In the genomic region with DNA sequence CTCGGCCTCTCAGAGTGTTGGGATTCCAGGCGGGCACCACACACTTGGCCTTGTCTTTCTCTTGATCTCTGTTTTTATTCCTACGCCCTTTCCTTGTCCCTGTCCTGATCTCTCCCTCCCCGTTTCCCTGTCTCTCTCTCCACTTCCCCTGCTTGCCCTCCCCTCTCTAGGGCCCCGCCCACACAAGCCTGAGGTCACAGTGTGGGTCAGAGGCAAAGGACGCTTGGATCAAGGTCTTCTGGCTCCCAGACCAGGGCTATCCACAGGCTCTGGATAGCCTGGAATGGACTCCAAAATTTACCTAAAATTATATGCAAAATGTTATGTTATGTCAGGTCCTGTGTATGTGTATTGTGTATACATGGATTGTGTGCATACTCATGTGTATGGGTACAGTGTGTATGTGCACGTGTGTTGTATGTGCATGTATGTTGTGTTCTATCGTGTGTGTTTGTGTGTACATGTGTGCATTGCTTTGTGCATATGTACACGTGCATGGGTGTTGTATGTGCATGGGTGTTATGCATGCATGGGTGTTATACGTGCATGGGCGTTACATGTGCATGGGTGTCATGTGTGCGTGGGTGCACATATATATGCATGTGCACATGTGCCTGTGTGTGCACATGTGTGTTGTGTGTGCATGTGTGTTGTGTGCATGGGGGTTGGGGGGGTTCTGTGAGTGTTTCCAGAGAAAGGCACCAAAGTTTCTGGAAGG, we compare ENCODE assay signal across 22 cellular contexts. TPM values are rescaled to one million over a fixed set of nuclear protein-coding genes. Genes with fewer than 3 reads are reported as not detected.
A peak's percentile ranks its signal among the peaks of the same experiment; 100 is the strongest.
DNase-seq lines count a peak whose midpoint lies in the region; ATAC-seq, FAIRE-seq and TF ChIP-seq lines count a peak whose summit lies in the region.
"Had no signal": no experiment of that assay in that cellular context is flagged by ENCODE, and none has a peak within 500 bp of the region (broad histone marks: within the 10 kb centered on the region; RNA-seq: fewer than 3 reads in every experiment).

No MANE protein-coding gene starts in this region.

- H3K27ac Mint-ChIP-seq in type B pancreatic cell: no peak overlapping the region
- H3K27ac Mint-ChIP-seq: activated B cell treated with CpG ODN at 0.5 μM for 24 hours; activated CD8-positive, alpha-beta memory T cell treated with anti-CD3 and anti-CD28 coated beads, Interleukin-2, amount 10 ng/mL, durations not matched to agents 7 days and 5 days; CD4-positive, alpha-beta T cell had no signal

- peak overlapping the region in 1 of 2 experiments; percentile 2; a peak in 1 of 4 replicates for H3K4me2 ChIP-seq in H1 (ENCODE audit: insufficient read depth in 1 of 2, low read depth in 2 of 2, low read length in 2 of 2)
- H3K4me2 ChIP-seq in HepG2 (ENCODE audit: low read depth, low read length): no peak overlapping the region

- no peaks in the 10 kb centered on the region for H3K36me3 Mint-ChIP-seq in type B pancreatic cell
- H3K36me3 Mint-ChIP-seq: activated CD8-positive, alpha-beta memory T cell treated with anti-CD3 and anti-CD28 coated beads, Interleukin-2, amount 10 ng/mL, durations not matched to agents 7 days and 5 days had no signal

- no peak overlapping the region for H2BK12ac ChIP-seq in H1 (ENCODE audit: low read depth, low read length)

- no peaks in the 10 kb centered on the region for H3K23me2 ChIP-seq in H1 (ENCODE audit: low read depth, low read length)

- no peak for TF ChIP-seq EP300 in H1 (IDR thresholded peaks at IDR 0.05; ENCODE audit: borderline replicate concordance in 1 of 2, low read depth in 2 of 2, low read length in 2 of 2)
- no peak for TF ChIP-seq EP300 in HepG2 (IDR thresholded peaks at IDR 0.05; ENCODE audit: low read depth in 2 of 2, low read length in 2 of 2)
- no peak for TF ChIP-seq EP300 in HepG2 (CRISPR knock-in tag; IDR thresholded peaks at IDR 0.05; ENCODE audit: borderline replicate concordance)

- no peak overlapping the region for H2BK5ac ChIP-seq in H1 (ENCODE audit: low read depth, low read length)

- H4K5ac ChIP-seq in H1 (ENCODE audit: insufficient read length, low read depth, low read length): no peak overlapping the region

- no peaks in the 10 kb centered on the region for H3K36me3 ChIP-seq in HEK293 (ENCODE audit: control insufficient read depth in 2 of 2, insufficient read depth in 1 of 2, low read length in 2 of 2)
- no peaks in the 10 kb centered on the region for H3K36me3 ChIP-seq in H1 (ENCODE audit: control insufficient read depth in 2 of 4, insufficient read depth in 4 of 4, low read length in 3 of 4)
- no peaks in the 10 kb centered on the region for H3K36me3 ChIP-seq in HepG2 (replicated peaks in 1 of 2; ENCODE audit: control insufficient read depth in 1 of 2, insufficient read depth in 2 of 2, low read length in 2 of 2)
- H3K36me3 ChIP-seq: uterus had no signal

- no peak overlapping the region for H3K56ac ChIP-seq in H1 (replicated peaks; ENCODE audit: insufficient read length, low read depth, low read length)

- H3K4me1 Mint-ChIP-seq in type B pancreatic cell (ENCODE audit: unreplicated experiment): peaks cover 10% of the 10 kb centered on the region

- no peak overlapping the region for H3K4ac ChIP-seq in H1 (replicated peaks; ENCODE audit: insufficient read length, low read depth, low read length)

- H3K79me2 ChIP-seq in H1 (ENCODE audit: control insufficient read depth in 1 of 2, insufficient read depth in 2 of 2, low read length in 2 of 2): 0 out of 4 replicates have a peak, but pooled peaks cover 0 to 3% of the 10 kb centered on the region in 2 experiments
- H3K79me2 ChIP-seq in HepG2 (ENCODE audit: insufficient read depth, low read length): no peaks in the 10 kb centered on the region

- no peaks in the 10 kb centered on the region for H3K79me1 ChIP-seq in H1 (ENCODE audit: low read depth, low read length)

- no peaks in the 10 kb centered on the region for H3K9me3 Mint-ChIP-seq in type B pancreatic cell
- H3K9me3 Mint-ChIP-seq: activated B cell treated with CpG ODN at 0.5 μM for 24 hours; CD4-positive, alpha-beta T cell had no signal

- in situ Hi-C loops in HepG2 (cut with HindIII; ENCODE audit: extremely low pct_ligation_motif_present, low pct_unique_long_range_greater_than_20kb): loop anchor here (5.0 kb wide), 1 partner anchor 290 kb away; no protein-coding TSS in a partner anchor

- intact Hi-C loops in HepG2 (cut with micrococcal nuclease; ENCODE audit: unreplicated experiment): loop anchor here (5.0 kb wide), 1 partner anchor 185 kb away; a partner anchor contains a TSS

- peak overlapping the region; percentile 31 for H3K4me3 Mint-ChIP-seq in type B pancreatic cell
- H3K4me3 Mint-ChIP-seq: activated B cell treated with CpG ODN at 0.5 μM for 24 hours; activated CD8-positive, alpha-beta memory T cell treated with anti-CD3 and anti-CD28 coated beads, Interleukin-2, amount 10 ng/mL, durations not matched to agents 7 days and 5 days; CD4-positive, alpha-beta T cell had no signal

- BruUV-seq in HepG2 (replicated peaks; lab: Mats Ljungman, UMichigan): no TSS peak

- no peak overlapping the region for H2AFZ ChIP-seq in H1 (ENCODE audit: low read length)
- H2AFZ ChIP-seq in HepG2 (ENCODE audit: low read length): no peak overlapping the region

- H3K27me3 Mint-ChIP-seq in type B pancreatic cell: no peaks in the 10 kb centered on the region
- H3K27me3 Mint-ChIP-seq: activated B cell treated with CpG ODN at 0.5 μM for 24 hours; CD4-positive, alpha-beta T cell had no signal

- POLR2A ChIA-PET in HEK293 (lab: Yijun Ruan, JAX) (no interaction called here), H1 (lab: Charles Lee; ENCODE audit: partially characterized antibody) (no interaction called here), HepG2 (lab: Yijun Ruan, JAX) (no interaction called here)

- TF ChIP-seq CTCF in HEK293 (tag by site-specific recombination; IDR thresholded peaks at IDR 0.05): no peak
- no peak for TF ChIP-seq CTCF in H1 (IDR thresholded peaks at IDR 0.05; ENCODE audit: control extremely low read depth in 1 of 3, insufficient read depth in 1 of 3, low read depth in 1 of 3, low read length in 3 of 3)
- TF ChIP-seq CTCF in HepG2 (CRISPR knock-in tag; IDR thresholded peaks at IDR 0.05): no peak
- TF ChIP-seq CTCF in type B pancreatic cell (conservative IDR thresholded peaks at IDR 0.05): no peak

- CTCF ChIA-PET in HEK293 (lab: Yijun Ruan, JAX) (interaction anchor here (1.1 to 5.8 kb wide), 10 partner anchors 9 to 378 kb away, joined by 3 to 82 read pairs (median 5); no protein-coding TSS in a partner anchor), H1 (lab: Charles Lee; ENCODE audit: partially characterized antibody) (interaction anchor here (1.0 to 7.1 kb wide), 18 partner anchors 11 to 301 kb away, joined by 3 to 63 read pairs (median 8); a partner anchor contains a TSS), HepG2 (lab: Yijun Ruan, JAX; ENCODE audit: low intra/inter-chr PET ratio, low total read pairs) (interaction anchor here (2.9 kb wide), 1 partner anchor 292 kb away, joined by 23 read pairs; no protein-coding TSS in a partner anchor)

- TF ChIP-seq POLR2A in H1 (IDR thresholded peaks at IDR 0.05; ENCODE audit: control extremely low read depth in 1 of 2, low read depth in 2 of 2, low read length in 2 of 2) (no peak), HepG2 (IDR thresholded peaks at IDR 0.05; ENCODE audit: insufficient read depth in 1 of 2, low read depth in 2 of 2, low read length in 2 of 2) (no peak)

- H4K8ac ChIP-seq in H1 (ENCODE audit: extremely low read depth, insufficient read depth, low read length): no peak overlapping the region

- DNase-seq in H1 (ENCODE audit: low read depth in 1 of 2, low spot score in 2 of 2): no peak
- DNase-seq in HepG2 (ENCODE audit: low spot score): no peak
- no peak for DNase-seq in type B pancreatic cell (ENCODE audit: extremely low spot score, unreplicated experiment)
- no peak for DNase-seq in stimulated activated CD4-positive, alpha-beta T cell treated with anti-CD3 and anti-CD28 coated beads, Interleukin-1b, Interleukin-23, amount 100 ng/mL, for 48 hours
- no peak for DNase-seq in hepatic stellate cell (ENCODE audit: low spot score)
- DNase-seq: activated B cell treated with CpG ODN at 0.5 μM for 24 hours; activated CD8-positive, alpha-beta memory T cell treated with anti-CD3 and anti-CD28 coated beads, Interleukin-2, amount 10 ng/mL, durations not matched to agents 7 days and 5 days; activated naive CD4-positive, alpha-beta T cell; activated T-cell treated with anti-CD3 and anti-CD28 coated beads, Interleukin-2, amount 50 U/mL, for 48 hours; body of pancreas; CD4-positive, alpha-beta T cell; NCI-H1105; NCI-H2029 treated with DMSO at 0.1 percent for 48 hours; NCI-H69; SIG-M5; SW 1271; uterus had no signal

- H3K27me3 ChIP-seq in H1 (replicated peaks in 1 of 4; ENCODE audit: control insufficient read depth in 3 of 4, extremely low read depth in 1 of 4, insufficient read depth in 3 of 4, low read length in 3 of 4) (no peaks in the 10 kb centered on the region; a peak in 2 of 7 replicates), HepG2 (ENCODE audit: control insufficient read depth in 1 of 2, insufficient read depth in 2 of 2, low read length in 2 of 2) (peaks cover 0 to 37% of the 10 kb centered on the region in 2 experiments; a peak in 3 of 5 replicates)
- H3K27me3 ChIP-seq: body of pancreas, heart left ventricle, uterus had no signal

- FAIRE-seq in H1 (lab: Jason Lieb, UNC) (peak; percentile 52), HepG2 (lab: Jason Lieb, UNC) (no peak)
- FAIRE-seq: D721Med had no signal

- no peak overlapping the region for H3K27ac ChIP-seq in HEK293 (ENCODE audit: extremely low read depth, low read depth, low read length)
- no peak overlapping the region for H3K27ac ChIP-seq in H1 (ENCODE audit: low read depth, low read length)
- no peak overlapping the region for H3K27ac ChIP-seq in HepG2 (ENCODE audit: extremely low read length, insufficient read depth, low read length)
- H3K27ac ChIP-seq: body of pancreas, epithelial cell of prostate had no signal

- no peak overlapping the region for H3K18ac ChIP-seq in H1 (ENCODE audit: extremely low read depth, low read length)

- peaks cover 0 to 3% of the 10 kb centered on the region in 2 experiments for H4K20me1 ChIP-seq in H1 (replicated peaks in 1 of 2; ENCODE audit: control insufficient read depth in 1 of 2, insufficient read depth in 2 of 2, low read length in 2 of 2)
- no peaks in the 10 kb centered on the region for H4K20me1 ChIP-seq in HepG2 (ENCODE audit: insufficient read depth, low read length)

- no peak overlapping the region for H3K23ac ChIP-seq in H1 (ENCODE audit: insufficient read length)

- TF ChIP-seq RAD21 in H1 (IDR thresholded peaks at IDR 0.05 in 1 of 2, conservative IDR thresholded peaks at IDR 0.05 in 1 of 2; ENCODE audit: low read depth in 2 of 2, low read length in 2 of 2) (no peak), HepG2 (CRISPR knock-in tag; IDR thresholded peaks at IDR 0.05) (no peak)

- H3K14ac ChIP-seq in H1 (ENCODE audit: insufficient read length): no peak overlapping the region

- H2BK20ac ChIP-seq in H1 (ENCODE audit: low read length): no peak overlapping the region

- ATAC-seq in HepG2: peak; percentile 25; the same call in 1 of the 3 replicates
- ATAC-seq in HG02763 (IDR thresholded peaks at IDR 0.05; ENCODE audit: unreplicated experiment): no peak

- no peak overlapping the region; the same call in 1 of the 2 replicates for H2AK5ac ChIP-seq in H1 (ENCODE audit: low read depth, low read length)

- no peak overlapping the region for H2BK120ac ChIP-seq in H1 (replicated peaks; ENCODE audit: low read depth, low read length)

- H3K9ac ChIP-seq in H1 (replicated peaks in 1 of 4; ENCODE audit: extremely low read depth in 1 of 4, low read depth in 3 of 4, low read length in 3 of 4): no peak overlapping the region
- H3K9ac ChIP-seq in HepG2 (ENCODE audit: insufficient read depth, low read depth, low read length): no peak overlapping the region

- H3K9me3 ChIP-seq in HEK293 (ENCODE audit: control insufficient read depth, insufficient read depth, low read depth, low read length) (no peaks in the 10 kb centered on the region), H1 (ENCODE audit: insufficient read depth in 2 of 2, low read depth in 1 of 2, low read length in 1 of 2) (no peaks in the 10 kb centered on the region), HepG2 (ENCODE audit: low read length) (no peaks in the 10 kb centered on the region)
- H3K9me3 ChIP-seq: body of pancreas, heart left ventricle, uterus had no signal

- H2BK15ac ChIP-seq in H1 (ENCODE audit: low read length): peak overlapping the region; percentile 3; the same call in 1 of the 2 replicates

- WGBS in H1 (ENCODE audit: extremely low coverage in 1 of 2, insufficient coverage in 1 of 2, insufficient read length in 1 of 2, insufficient replicate concordance in 2 of 2, low coverage in 1 of 2, low lambda C conversion rate in 2 of 2, missing lambda C conversion rate in 1 of 2), 2 experiments: 66% methylated on average over 12 of the region's 12 CpGs; no CpG with 5 or more reads in 1 of the 2 experiments
- 34% methylated on average over 12 of the region's 12 CpGs for WGBS in HepG2 (ENCODE audit: low lambda C conversion rate)

- H4K91ac ChIP-seq in H1 (replicated peaks; ENCODE audit: insufficient read length, low read length): peak overlapping the region; percentile 67

- H3K4me3 ChIP-seq in HEK293 (ENCODE audit: low read depth, low read length) (no peak overlapping the region), H1 (ENCODE audit: extremely low read depth in 1 of 4, insufficient read depth in 2 of 4, low read depth in 3 of 4, low read length in 4 of 4) (no peak overlapping the region; a peak in 1 of 8 replicates), HepG2 (replicated peaks in 1 of 3; ENCODE audit: insufficient read depth in 1 of 3, low read depth in 2 of 3, low read length in 3 of 3) (no peak overlapping the region)
- H3K4me3 ChIP-seq: body of pancreas, uterus had no signal

- H3K4me1 ChIP-seq in HEK293 (ENCODE audit: control insufficient read depth, insufficient read depth, low read length): no peaks in the 10 kb centered on the region
- peaks cover 0 to 29% (median 6%) of the 10 kb centered on the region in 4 experiments; a peak in 6 of 7 replicates for H3K4me1 ChIP-seq in H1 (replicated peaks in 1 of 4; ENCODE audit: control insufficient read depth in 3 of 4, insufficient read depth in 4 of 4, low read length in 3 of 4)
- H3K4me1 ChIP-seq in HepG2 (ENCODE audit: insufficient read depth, low read length): no peaks in the 10 kb centered on the region
- H3K4me1 ChIP-seq: uterus had no signal

RNA-seq across cellular contexts. Expression of a gene that starts 38.3 kb away (rescaled TPM):
- 46.3 and 53.7 TPM in 2 replicates for total RNA-seq in H1 (2021; fragmentation: NEBNext Ultra II Directional; extraction: Animal tissue kit (Norgen Biotek cat#: 25700))
- polyA plus RNA-seq in H1 (2011; rRNA removed) (34.0 and 47.5 TPM in 2 replicates), HepG2 (2011; rRNA removed) (not detected in 2 replicates)
- polyA plus RNA-seq in H1 (2011; cell fraction: cytosol; rRNA removed): 25.8 TPM
- polyA plus RNA-seq in H1 (2011; cell fraction: nucleus; rRNA removed): 48.2 TPM
- polyA plus RNA-seq in H1 (2012, experiment 1 of 2): 44.1 to 78.7 TPM (median 68.4 TPM) in 4 replicates
- polyA plus RNA-seq in H1 (2012, experiment 2 of 2): 49.8 TPM
- 52.1 TPM for polyA plus RNA-seq in H1 (2013, experiment 1 of 2)
- polyA plus RNA-seq in H1 (2013, experiment 2 of 2): 59.6 TPM
- polyA minus RNA-seq in H1 (2011; rRNA and poly(A)+ RNA removed): 26.4 and 26.9 TPM in 2 replicates
- polyA minus RNA-seq in H1 (2011; cell fraction: cytosol; rRNA and poly(A)+ RNA removed): 34.6 TPM
- polyA minus RNA-seq in H1 (2011; cell fraction: nucleus; rRNA and poly(A)+ RNA removed): 44.5 TPM
- total RNA-seq in HepG2 (2016; rRNA removed; fragmentation: Illumina TruSeq; extraction: Trizol) (not detected in 2 replicates), type B pancreatic cell (ENCODE audit: low replicate concordance) (38.2 and 72.4 TPM in 2 replicates)
- not detected in 2 replicates for total RNA-seq in HepG2 (2016; cell fraction: cytosol; rRNA removed; fragmentation: Illumina TruSeq; extraction: Trizol; ENCODE audit: low read depth)
- not detected in 2 replicates for total RNA-seq in HepG2 (2016; cell fraction: insoluble cytoplasmic fraction; rRNA removed; fragmentation: Illumina TruSeq; extraction: Trizol)
- total RNA-seq in HepG2 (2016; cell fraction: membrane; rRNA removed; fragmentation: Illumina TruSeq; extraction: Trizol): not detected in 2 replicates
- total RNA-seq in HepG2 (2016; cell fraction: nucleus; rRNA removed; fragmentation: Illumina TruSeq; extraction: Trizol): not detected in 2 replicates
- not detected in 2 replicates for polyA plus RNA-seq in HepG2 (2011; cell fraction: cytosol; rRNA removed)
- not detected in 2 replicates for polyA plus RNA-seq in HepG2 (2011; cell fraction: nucleus; rRNA removed)
- polyA plus RNA-seq in HepG2 (2012): not detected in 2 replicates
- not detected in 2 replicates for polyA plus RNA-seq in HepG2 (2016; cell fraction: cytosol; fragmentation: Illumina TruSeq; extraction: Trizol; ENCODE audit: low read depth)
- not detected in 2 replicates for polyA plus RNA-seq in HepG2 (2016; cell fraction: insoluble cytoplasmic fraction; fragmentation: Illumina TruSeq; extraction: Trizol; ENCODE audit: low read depth)
- not detected in 2 replicates for polyA plus RNA-seq in HepG2 (2016; cell fraction: membrane; fragmentation: Illumina TruSeq; extraction: Trizol; ENCODE audit: low read depth)
- not detected in 2 replicates for polyA plus RNA-seq in HepG2 (2016; cell fraction: nucleus; fragmentation: Illumina TruSeq; extraction: Trizol; ENCODE audit: insufficient read depth, low read depth)
- polyA minus RNA-seq in HepG2 (2011; rRNA and poly(A)+ RNA removed; ENCODE audit: low replicate concordance): 1.0 TPM in 1 of 2 replicates, not detected in the other
- not detected in 2 replicates for polyA minus RNA-seq in HepG2 (2011; cell fraction: cytosol; rRNA and poly(A)+ RNA removed)
- not detected in 2 replicates for polyA minus RNA-seq in HepG2 (2011; cell fraction: nucleus; rRNA and poly(A)+ RNA removed)

Comparison
In these comparisons a context has a peak if more than half of its experiments do, and no peak if none do; other contexts are left out.
1. RNA of a gene that starts 38.3 kb away (total RNA-seq): 38.2 to 72.4 TPM in type B pancreatic cell and 46.3 to 53.7 TPM in H1; not detected in HepG2; every median in the first group is over 10 times any median in the second.